In genomic region chr2:208253518-208254117, GRCh38 we compare ENCODE assay signal across 8 cellular contexts. TPM values are rescaled to one million over a fixed set of nuclear protein-coding genes. Genes with fewer than 3 reads are reported as not detected.
DNase-seq lines count a peak whose midpoint lies in the region; TF ChIP-seq lines count a peak whose summit lies in the region.

No MANE protein-coding gene starts in this region.

- TF ChIP-seq EP300 in sigmoid colon (IDR thresholded peaks at IDR 0.05) = no peak

- peak overlapping the region; percentile 93 for H3K4me3 ChIP-seq in GM12864 (ENCODE audit: low read depth, low read length)
- peak overlapping the region; percentile 99 for H3K4me3 ChIP-seq in SK-N-MC
- peak overlapping the region; percentile 84 for H3K4me3 ChIP-seq in fibroblast of pulmonary artery (replicated peaks; ENCODE audit: low read depth, low read length)
- peak overlapping the region; percentile 66 to 78 (median 74) for H3K4me3 ChIP-seq in sigmoid colon

- no peak for TF ChIP-seq CTCF in GM12864 (IDR thresholded peaks at IDR 0.05; ENCODE audit: low read depth, low read length, missing control alignments)
- TF ChIP-seq CTCF in fibroblast of pulmonary artery (IDR thresholded peaks at IDR 0.05; ENCODE audit: low read length, missing control alignments) = no peak
- TF ChIP-seq CTCF in sigmoid colon (IDR thresholded peaks at IDR 0.05) = no peak

- peak overlapping the region; percentile 79 for H3K9ac ChIP-seq in SK-N-MC (ENCODE audit: insufficient read length)

- H3K9me3 ChIP-seq in SK-N-MC (ENCODE audit: low read depth, low read length) (no peaks in the 10 kb centered on the region), sigmoid colon (no peaks in the 10 kb centered on the region)

- intact Hi-C loops in sigmoid colon (cut with DNase I) (loop anchor here (1.0 to 10.0 kb wide), 3 partner anchors 13 to 629 kb away; partner anchors contain the start of genes METTL21A and PIKFYVE), head of caudate nucleus (cut with DNase I) (loop anchor here (5.0 kb wide), 1 partner anchor 76 kb away; no protein-coding TSS in a partner anchor)

- WGBS in sigmoid colon, 2 donors = 4 to 11% methylated on average over 7 of the region's 7 CpGs

- H3K36me3 ChIP-seq in SK-N-MC (ENCODE audit: insufficient read depth, low read length) (peaks cover 51% of the 10 kb centered on the region), sigmoid colon (peaks cover 0 to 39% (median 3%) of the 10 kb centered on the region in 4 donors)

- H3K27me3 ChIP-seq in sigmoid colon = no peaks in the 10 kb centered on the region

- no peak for TF ChIP-seq POLR2A in sigmoid colon (IDR thresholded peaks at IDR 0.05)

- H3K27ac ChIP-seq in SK-N-MC (peak overlapping the region; percentile 60), sigmoid colon (peak overlapping the region; percentile 79 to 86 (median 84))

- no peak for DNase-seq in GM12864 (ENCODE audit: low read depth)
- DNase-seq in SK-N-MC (ENCODE audit: low read depth, low spot score) = no peak
- no peak for DNase-seq in fibroblast of pulmonary artery (ENCODE audit: low read depth)
- no peak for DNase-seq in sigmoid colon
- no peak for DNase-seq in head of caudate nucleus
- DNase-seq in activated CD4-positive, alpha-beta T cell treated with anti-CD3 and anti-CD28 coated beads, Interleukin-2, amount 50 U/mL, for 4 hours = no peak
- no peak for DNase-seq in dermis blood vessel endothelial cell
- no peak for DNase-seq in effector CD8-positive, alpha-beta T cell (lab: John Stamatoyannopoulos, UW)

- peaks cover 0 to 43% (median 22%) of the 10 kb centered on the region in 4 donors for H3K4me1 ChIP-seq in sigmoid colon

RNA-seq across cellular contexts. Expression of gene IDH1, which starts 1.3 kb away (rescaled TPM):
- total RNA-seq in sigmoid colon = 10 to 100 TPM; 34.2 to 46.4 (median 37.7) TPM
- polyA plus RNA-seq in sigmoid colon = 100 to 1,000 TPM; 133 to 287 (median 155) TPM
- total RNA-seq in dermis blood vessel endothelial cell = 107 and 137 TPM in 2 replicates

RNA-seq across cellular contexts. Expression of gene PIKFYVE, which starts 12.4 kb away (rescaled TPM):
- total RNA-seq in sigmoid colon (10 to 100 TPM; 22.1 to 27.2 (median 22.7) TPM), dermis blood vessel endothelial cell (33.2 and 36.3 TPM in 2 replicates)
- 1 to 10 TPM; 3.2 to 8.1 (median 3.6) TPM for polyA plus RNA-seq in sigmoid colon
